20 cellular contexts compared by ENCODE assay signal in the genomic region with DNA sequence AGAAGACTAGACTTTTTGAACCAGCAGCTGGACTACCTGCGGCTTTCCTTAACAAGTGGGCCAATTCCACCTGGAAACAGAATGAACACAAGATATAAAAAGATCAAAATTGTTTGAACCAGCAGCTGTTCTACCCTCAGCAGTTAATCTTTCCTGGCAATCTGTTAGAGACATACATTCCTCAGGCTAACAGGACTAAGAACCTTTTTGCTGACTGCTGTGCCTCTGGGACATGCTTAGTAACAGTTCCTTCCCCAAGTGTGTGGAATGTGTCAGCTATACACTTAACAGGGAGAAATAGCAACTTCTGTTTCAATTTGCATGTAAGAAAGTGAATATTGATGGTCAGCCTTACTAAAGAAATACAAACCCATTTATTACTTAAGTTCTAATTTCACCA.
DNase-seq lines count a peak whose midpoint lies in the region; ATAC-seq, FAIRE-seq and TF ChIP-seq lines count a peak whose summit lies in the region.
"Had no signal": no experiment of that assay in that cellular context is flagged by ENCODE, and none has a peak within 500 bp of the region (broad histone marks: within the 10 kb centered on the region; RNA-seq: fewer than 3 reads in every experiment).

No MANE protein-coding gene starts in this region.

- peak overlapping the region; percentile 75 for H3K27ac Mint-ChIP-seq in astrocyte (ENCODE audit: unreplicated experiment)
- H3K27ac Mint-ChIP-seq: CD8-positive, alpha-beta memory T cell had no signal

- no peaks in the 10 kb centered on the region for H3K9me3 Mint-ChIP-seq in astrocyte (ENCODE audit: unreplicated experiment)
- H3K9me3 Mint-ChIP-seq: CD8-positive, alpha-beta memory T cell had no signal

- TF ChIP-seq CTCF in astrocyte (IDR thresholded peaks at IDR 0.05; ENCODE audit: insufficient read depth, low read depth, low read length) (no peak), parathyroid adenoma (IDR thresholded peaks at IDR 0.05) (no peak)

- H3K27me3 Mint-ChIP-seq in astrocyte (ENCODE audit: low read depth, unreplicated experiment): no peaks in the 10 kb centered on the region
- H3K27me3 Mint-ChIP-seq: CD8-positive, alpha-beta memory T cell had no signal

- H3K4me1 ChIP-seq in astrocyte (ENCODE audit: insufficient read depth, low read length): no peaks in the 10 kb centered on the region
- no peaks in the 10 kb centered on the region for H3K4me1 ChIP-seq in parathyroid adenoma
- H3K4me1 ChIP-seq: BLaER1 treated with 17β-estradiol and CSF1 and Interleukin-3, amounts not matched to agents 10 nM and 100 nM; Peyer's patch had no signal

- FAIRE-seq in astrocyte (lab: Jason Lieb, UNC) (no peak), GM19239 (lab: Jason Lieb, UNC) (no peak)
- FAIRE-seq: HepG2 had no signal

- H3K36me3 Mint-ChIP-seq in astrocyte (ENCODE audit: low read depth, unreplicated experiment): no peaks in the 10 kb centered on the region
- H3K36me3 Mint-ChIP-seq: CD8-positive, alpha-beta memory T cell had no signal

- no peak overlapping the region for H3K4me3 ChIP-seq in astrocyte (ENCODE audit: insufficient read depth, low read depth, low read length)
- no peak overlapping the region for H3K4me3 ChIP-seq in parathyroid adenoma (ENCODE audit: low read depth, low read length)
- H3K4me3 ChIP-seq: BLaER1 treated with 17β-estradiol and CSF1 and Interleukin-3, amounts not matched to agents 10 nM and 100 nM; Peyer's patch had no signal

- H3K27ac ChIP-seq in astrocyte (ENCODE audit: low read depth, low read length) (no peak overlapping the region), parathyroid adenoma (no peak overlapping the region)
- H3K27ac ChIP-seq: BLaER1 treated with 17β-estradiol and CSF1 and Interleukin-3, amounts not matched to agents 10 nM and 100 nM; Peyer's patch had no signal

- no peak overlapping the region for H2AFZ ChIP-seq in astrocyte (ENCODE audit: low read depth, low read length)
- no peak overlapping the region for H2AFZ ChIP-seq in parathyroid adenoma

- no peak for ATAC-seq in HG03432 (IDR thresholded peaks at IDR 0.05; ENCODE audit: unreplicated experiment)
- ATAC-seq: HepG2 had no signal

- H3K36me3 ChIP-seq in astrocyte (ENCODE audit: insufficient read depth, low read length): no peaks in the 10 kb centered on the region
- H3K36me3 ChIP-seq in parathyroid adenoma (ENCODE audit: control insufficient read depth, insufficient read depth, low read length): no peaks in the 10 kb centered on the region
- H3K36me3 ChIP-seq: BLaER1 treated with 17β-estradiol and CSF1 and Interleukin-3, amounts not matched to agents 10 nM and 100 nM; Peyer's patch had no signal

- DNase-seq in DMS 273 (lab: John Stamatoyannopoulos, UW; ENCODE audit: unreplicated experiment): peak; percentile 22
- no peak for DNase-seq in astrocyte (ENCODE audit: low read depth)
- DNase-seq in islet precursor cell: peak; percentile 67
- no peak for DNase-seq in SHP77 treated with DMSO at 0.1 percent for 48 hours (lab: John Stamatoyannopoulos, UW)
- DNase-seq in GM19239 (ENCODE audit: insufficient read length, low spot score): no peak
- DNase-seq: CD8-positive, alpha-beta memory T cell; DMS153; GF-D8; KG1; MV-4-11; NCI-H1417; NCI-H226; NCI-H526; NK-92 treated with Interleukin-12 subunit alpha and Interleukin-12 subunit beta, amount 100 ng/mL, for 24 hours; Peyer's patch; SW 1271 had no signal

- H3K4me1 Mint-ChIP-seq in astrocyte (ENCODE audit: low read depth, unreplicated experiment): peaks cover 16% of the 10 kb centered on the region
- H3K4me1 Mint-ChIP-seq: CD8-positive, alpha-beta memory T cell had no signal

- H3K4me3 Mint-ChIP-seq in astrocyte (ENCODE audit: unreplicated experiment): peak overlapping the region; percentile 10
- H3K4me3 Mint-ChIP-seq: CD8-positive, alpha-beta memory T cell had no signal

- H3K4me2 ChIP-seq in astrocyte (ENCODE audit: low read length) (no peak overlapping the region), parathyroid adenoma (ENCODE audit: low read length) (peak overlapping the region; percentile 42)
- H3K4me2 ChIP-seq: BLaER1 treated with 17β-estradiol and CSF1 and Interleukin-3, amounts not matched to agents 10 nM and 100 nM had no signal

- H3K9me3 ChIP-seq in astrocyte (ENCODE audit: insufficient read depth, low read depth, low read length): no peaks in the 10 kb centered on the region
- no peaks in the 10 kb centered on the region for H3K9me3 ChIP-seq in parathyroid adenoma (ENCODE audit: control insufficient read depth, low read length)
- H3K9me3 ChIP-seq: BLaER1 treated with 17β-estradiol and CSF1 and Interleukin-3, amounts not matched to agents 10 nM and 100 nM; Peyer's patch had no signal

- H4K20me1 ChIP-seq in astrocyte (ENCODE audit: insufficient read depth, low read length): no peaks in the 10 kb centered on the region
- H4K20me1 ChIP-seq: BLaER1 treated with 17β-estradiol and CSF1 and Interleukin-3, amounts not matched to agents 10 nM and 100 nM had no signal

- H3K79me2 ChIP-seq in astrocyte (ENCODE audit: insufficient read depth, low read length) (no peaks in the 10 kb centered on the region), parathyroid adenoma (no peaks in the 10 kb centered on the region)

- H3K9ac ChIP-seq in astrocyte (ENCODE audit: low read length): no peak overlapping the region
- no peak overlapping the region for H3K9ac ChIP-seq in parathyroid adenoma
- H3K9ac ChIP-seq: BLaER1 treated with 17β-estradiol and CSF1 and Interleukin-3, amounts not matched to agents 10 nM and 100 nM had no signal

- no peaks in the 10 kb centered on the region for H3K27me3 ChIP-seq in astrocyte (ENCODE audit: insufficient read depth, low read length)
- no peaks in the 10 kb centered on the region for H3K27me3 ChIP-seq in parathyroid adenoma (ENCODE audit: control insufficient read depth, insufficient read depth, low read length)
- H3K27me3 ChIP-seq: BLaER1 treated with 17β-estradiol and CSF1 and Interleukin-3, amounts not matched to agents 10 nM and 100 nM; Peyer's patch had no signal

Comparison
In these comparisons a context has a peak if more than half of its experiments do, and no peak if none do; other contexts are left out.
1. DNase-seq: peak in DMS 273 (single experiment) and islet precursor cell (single experiment); none in astrocyte (single experiment), SHP77 treated with DMSO at 0.1 percent for 48 hours (single experiment) and GM19239 (single experiment).